Comparison of ENCODE assay signal across 1 cellular context in the genomic region with DNA sequence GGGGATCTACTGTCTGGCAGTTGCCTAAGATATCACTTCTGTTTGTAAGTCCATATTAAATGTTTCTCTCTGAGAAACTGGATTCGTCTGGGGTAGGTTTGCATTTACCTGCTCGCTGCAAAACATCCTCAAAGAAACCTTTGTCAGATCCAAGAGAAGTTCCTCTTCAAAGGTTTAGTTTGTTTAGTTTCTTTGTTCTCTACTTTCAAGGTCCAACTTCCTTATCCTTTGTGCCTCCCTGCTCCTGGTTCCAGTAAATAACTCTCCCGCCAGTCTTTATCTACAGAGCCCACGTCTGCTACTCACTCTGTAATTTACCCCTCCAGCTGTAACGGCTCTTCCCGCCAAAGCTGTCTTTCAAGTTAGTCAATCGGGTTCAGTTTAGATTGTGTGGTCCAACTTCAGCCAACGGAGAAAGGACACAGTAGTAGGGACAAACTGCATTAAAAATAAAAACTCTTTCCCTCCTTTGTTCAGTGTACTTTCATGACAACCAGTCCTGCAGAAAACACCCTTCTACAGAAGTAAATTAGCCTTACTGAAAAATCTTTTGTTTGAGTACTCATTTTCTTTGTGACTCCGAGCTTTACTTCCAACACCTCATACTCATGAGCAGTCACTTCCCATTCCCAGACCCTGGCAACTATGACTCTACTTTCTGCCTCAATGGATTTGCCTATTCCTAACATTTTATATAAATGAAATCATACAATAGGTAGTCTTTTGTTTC.
TF ChIP-seq lines count a peak whose summit lies in the region.

No MANE protein-coding gene starts in this region.

TF ChIP-seq in HEK293, 187 proteins besides CTCF, POLR2A, EP300 and RAD21:
- TF ChIP-seq ZNF707 (tag by site-specific recombination; IDR thresholded peaks at IDR 0.05) (peak; percentile 46; the same call in 1 of the 2 replicates), ZNF623 (tag by site-specific recombination; IDR thresholded peaks at IDR 0.05) (peak; percentile 7; the same call in 1 of the 2 replicates), ZNF155 (tag by site-specific recombination; IDR thresholded peaks at IDR 0.05) (no peak), ZBTB17 (tag by site-specific recombination; IDR thresholded peaks at IDR 0.05) (0 out of 2 replicates have a peak, but pooled peaks have one; percentile 20), ZNF398 (tag by site-specific recombination; IDR thresholded peaks at IDR 0.05) (peak; percentile 62), ZNF121 (tag by site-specific recombination; IDR thresholded peaks at IDR 0.05) (0 out of 2 replicates have a peak, but pooled peaks have one; percentile 24), SETDB1 (IDR thresholded peaks at IDR 0.05; ENCODE audit: insufficient read length, low read length) (peak; percentile 53), MYNN (tag by site-specific recombination; IDR thresholded peaks at IDR 0.05; ENCODE audit: borderline replicate concordance) (no peak), IKZF3 (tag by site-specific recombination; IDR thresholded peaks at IDR 0.05) (no peak), ZNF521 (tag by site-specific recombination; IDR thresholded peaks at IDR 0.05) (no peak)
